10 cellular contexts compared by ENCODE assay signal in the genomic region with DNA sequence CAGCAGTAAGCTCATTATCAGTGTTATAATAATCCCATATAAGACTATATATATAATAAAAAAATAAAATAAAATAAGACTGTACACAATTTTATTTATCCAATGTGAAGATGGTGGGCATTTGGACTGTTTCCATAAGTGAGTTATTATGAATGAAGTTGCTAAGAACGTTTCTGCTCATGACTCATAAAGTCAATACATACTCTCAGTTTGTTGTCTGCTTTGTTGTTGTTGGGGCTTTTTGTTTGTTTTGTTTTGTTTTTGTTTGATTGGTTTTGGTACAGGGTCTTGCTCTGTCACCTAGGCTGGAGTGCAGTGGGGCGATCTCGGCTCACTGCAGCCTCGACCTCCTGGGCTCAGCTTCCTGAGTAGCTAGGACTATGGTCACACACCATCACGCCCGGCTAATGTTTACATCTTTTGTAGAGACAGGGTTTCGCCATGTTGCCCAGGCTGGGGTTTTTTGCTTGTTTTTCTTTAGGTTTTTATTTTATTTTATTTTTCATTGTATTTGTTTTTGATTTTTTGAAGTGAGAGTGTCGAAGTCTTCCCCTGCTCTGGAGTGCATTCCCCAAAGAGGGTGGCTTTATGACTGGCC. TPM values are rescaled to one million over a fixed set of nuclear protein-coding genes. Genes with fewer than 3 reads are reported as not detected.
DNase-seq lines count a peak whose midpoint lies in the region; ATAC-seq, FAIRE-seq and TF ChIP-seq lines count a peak whose summit lies in the region.
"Had no signal": no experiment of that assay in that cellular context is flagged by ENCODE, and none has a peak within 500 bp of the region (broad histone marks: within the 10 kb centered on the region; RNA-seq: fewer than 3 reads in every experiment).

No MANE protein-coding gene starts in this region.

- FAIRE-seq in HepG2 (lab: Jason Lieb, UNC) (peak; percentile 51), H54 (lab: Jason Lieb, UNC) (no peak)

- no TSS peak for BruUV-seq in HepG2 (replicated peaks; lab: Mats Ljungman, UMichigan)

- H3K27ac Mint-ChIP-seq in activated T-helper 2 cell treated with anti-CD3 and anti-CD28 coated beads, Interferon-gamma antibody, Interleukin-2, Interleukin-4, amounts not matched to agents 10 μg/mL and 5 μg/mL and 100 μg/mL, durations not matched to agents 14 hours and 24 hours and 36 hours, result peak overlapping the region; percentile 5

- peak overlapping the region; percentile 70 for H3K9ac ChIP-seq in HepG2 (ENCODE audit: insufficient read depth, low read depth, low read length)

- no peaks in the 10 kb centered on the region for H4K20me1 ChIP-seq in HepG2 (ENCODE audit: insufficient read depth, low read length)

- H3K4me2 ChIP-seq in HepG2 (ENCODE audit: low read depth, low read length), result peak overlapping the region; percentile 78

- H3K79me2 ChIP-seq in HepG2 (ENCODE audit: insufficient read depth, low read length), result no peaks in the 10 kb centered on the region

- intact Hi-C loops in HepG2 (cut with micrococcal nuclease; ENCODE audit: unreplicated experiment) (loop anchor here (1.0 kb wide), 1 partner anchor 20 kb away; no protein-coding TSS in a partner anchor), right lobe of liver (cut with DNase I) (no loop called here), heart right ventricle (cut with DNase I) (loop anchor here in 7 of 10 donors (5.0 to 10.0 kb wide), 5 partner anchors 58 to 402 kb away; partner anchors contain the start of genes TRIM52 (in 6 of the 7), MGAT1 (in 3 of the 7) and RACK1 (in 1 of the 7))
- intact Hi-C loops in activated T-helper 2 cell treated with anti-CD3 and anti-CD28 coated beads, Interferon-gamma antibody, Interleukin-2, Interleukin-4, amounts not matched to agents 10 μg/mL and 5 μg/mL and 100 μg/mL, durations not matched to agents 14 hours and 24 hours and 36 hours (cut with micrococcal nuclease), result loop anchor here (10.0 kb wide), 1 partner anchor 322 kb away; the partner anchor contains the start of gene ZFP62

- H3K4me3 ChIP-seq in HepG2 (replicated peaks in 1 of 3; ENCODE audit: insufficient read depth in 1 of 3, low read depth in 2 of 3, low read length in 3 of 3), result peak overlapping the region; percentile 74 to 93 (median 79)
- H3K4me3 ChIP-seq in right lobe of liver, result no peak overlapping the region
- H3K4me3 ChIP-seq in heart right ventricle, result peak overlapping the region in 3 of 10 donors; percentile 75 to 95 (median 83)

- WGBS in HepG2 (ENCODE audit: low lambda C conversion rate), result 2% methylated on average over 8 of the region's 8 CpGs
- 45% methylated on average over 8 of the region's 8 CpGs for WGBS in right lobe of liver (ENCODE audit: insufficient coverage, low coverage, low lambda C conversion rate, missing lambda C conversion rate)
- 49 to 59% methylated on average over 8 of the region's 8 CpGs for WGBS in heart right ventricle, 2 donors

- TF ChIP-seq CTCF in HepG2 (CRISPR knock-in tag; IDR thresholded peaks at IDR 0.05) (no peak), right lobe of liver (IDR thresholded peaks at IDR 0.05) (no peak), heart right ventricle (IDR thresholded peaks at IDR 0.05) (no peak)

- H3K27me3 ChIP-seq in HepG2 (ENCODE audit: control insufficient read depth in 1 of 2, insufficient read depth in 2 of 2, low read length in 2 of 2), result no peaks in the 10 kb centered on the region; a peak in 1 of 5 replicates
- no peaks in the 10 kb centered on the region for H3K27me3 ChIP-seq in right lobe of liver
- H3K27me3 ChIP-seq in heart right ventricle, result peaks cover 0 to 5% (median 0%) of the 10 kb centered on the region in 7 donors

- H2AFZ ChIP-seq in HepG2 (ENCODE audit: low read length), result no peak overlapping the region

- no peak for TF ChIP-seq RAD21 in HepG2 (CRISPR knock-in tag; IDR thresholded peaks at IDR 0.05)

- H3K36me3 ChIP-seq in HepG2 (replicated peaks in 1 of 2; ENCODE audit: control insufficient read depth in 1 of 2, insufficient read depth in 2 of 2, low read length in 2 of 2), result no peaks in the 10 kb centered on the region
- H3K36me3 ChIP-seq in right lobe of liver, result no peaks in the 10 kb centered on the region
- no peaks in the 10 kb centered on the region for H3K36me3 ChIP-seq in heart right ventricle

- H3K27ac ChIP-seq in HepG2 (ENCODE audit: extremely low read length, insufficient read depth, low read length) (peak overlapping the region; percentile 74), right lobe of liver (no peak overlapping the region), heart right ventricle (peak overlapping the region in 3 of 10 donors; percentile 59 to 81 (median 77))

- no peaks in the 10 kb centered on the region for H3K9me3 Mint-ChIP-seq in activated T-helper 2 cell treated with anti-CD3 and anti-CD28 coated beads, Interferon-gamma antibody, Interleukin-2, Interleukin-4, amounts not matched to agents 10 μg/mL and 5 μg/mL and 100 μg/mL, durations not matched to agents 14 hours and 24 hours and 36 hours

- in situ Hi-C loops in HepG2 (cut with HindIII; ENCODE audit: extremely low pct_ligation_motif_present, low pct_unique_long_range_greater_than_20kb), result loop anchor here (5.0 kb wide), 1 partner anchor 35 kb away; the partner anchor contains the start of gene TRIM41

- 0 out of 4 replicates have a peak, but pooled peaks of 1 of the 2 experiments have one; percentile 18 for TF ChIP-seq POLR2A in HepG2 (IDR thresholded peaks at IDR 0.05; ENCODE audit: insufficient read depth in 1 of 2, low read depth in 2 of 2, low read length in 2 of 2)
- TF ChIP-seq POLR2A in right lobe of liver (IDR thresholded peaks at IDR 0.05), result no peak
- TF ChIP-seq POLR2A in H54 (IDR thresholded peaks at IDR 0.05; ENCODE audit: low read depth, low read length), result no peak

- ATAC-seq in HepG2 (no peak), right lobe of liver (no peak), GM18907 (IDR thresholded peaks at IDR 0.05; ENCODE audit: unreplicated experiment) (no peak), heart right ventricle (no peak)
- ATAC-seq: activated CD4-positive, CD25-positive, alpha-beta regulatory T cell treated with anti-CD3 and anti-CD28 coated beads, Interleukin-2, amount 50 U/mL, for 24 hours had no signal

- H3K4me1 Mint-ChIP-seq in activated T-helper 2 cell treated with anti-CD3 and anti-CD28 coated beads, Interferon-gamma antibody, Interleukin-2, Interleukin-4, amounts not matched to agents 10 μg/mL and 5 μg/mL and 100 μg/mL, durations not matched to agents 14 hours and 24 hours and 36 hours (ENCODE audit: low read depth), result peaks cover 15% of the 10 kb centered on the region

- TF ChIP-seq EP300 in HepG2 (IDR thresholded peaks at IDR 0.05; ENCODE audit: low read depth in 2 of 2, low read length in 2 of 2) (no peak), HepG2 (CRISPR knock-in tag; IDR thresholded peaks at IDR 0.05; ENCODE audit: borderline replicate concordance) (no peak)

- H3K9me3 ChIP-seq in HepG2 (ENCODE audit: low read length) (no peaks in the 10 kb centered on the region), right lobe of liver (no peaks in the 10 kb centered on the region), heart right ventricle (no peaks in the 10 kb centered on the region)

- peaks cover 2% of the 10 kb centered on the region for H3K27me3 Mint-ChIP-seq in activated T-helper 2 cell treated with anti-CD3 and anti-CD28 coated beads, Interferon-gamma antibody, Interleukin-2, Interleukin-4, amounts not matched to agents 10 μg/mL and 5 μg/mL and 100 μg/mL, durations not matched to agents 14 hours and 24 hours and 36 hours (ENCODE audit: low read depth)

- H3K36me3 Mint-ChIP-seq in activated T-helper 2 cell treated with anti-CD3 and anti-CD28 coated beads, Interferon-gamma antibody, Interleukin-2, Interleukin-4, amounts not matched to agents 10 μg/mL and 5 μg/mL and 100 μg/mL, durations not matched to agents 14 hours and 24 hours and 36 hours (ENCODE audit: low read depth), result no peaks in the 10 kb centered on the region

- POLR2A ChIA-PET in HepG2 (lab: Yijun Ruan, JAX), result interaction anchor here (1.0 to 2.3 kb wide), 3 partner anchors 20 to 37 kb away, joined by 3 to 13 read pairs (median 3); no protein-coding TSS in a partner anchor

- no peak for DNase-seq in HepG2 (ENCODE audit: low spot score)
- DNase-seq in right lobe of liver, result no peak
- DNase-seq in activated T-helper 2 cell treated with anti-CD3 and anti-CD28 coated beads, Interferon-gamma antibody, Interleukin-2, Interleukin-4, amounts not matched to agents 10 μg/mL and 5 μg/mL and 100 μg/mL, durations not matched to agents 14 hours and 24 hours and 36 hours (ENCODE audit: low spot score), result no peak
- DNase-seq in kidney tubule cell (ENCODE audit: low spot score), result peak; percentile 26
- no peak for DNase-seq in H54 (ENCODE audit: insufficient read length, low spot score)
- DNase-seq in NOMO-1 treated with DMSO at 0.1 percent for 48 hours (lab: John Stamatoyannopoulos, UW; ENCODE audit: unreplicated experiment), result no peak
- no peak for DNase-seq in heart right ventricle
- DNase-seq: NCI-H1048 had no signal

- CTCF ChIA-PET in HepG2 (lab: Yijun Ruan, JAX; ENCODE audit: low intra/inter-chr PET ratio, low total read pairs), result no interaction called here

- H3K4me1 ChIP-seq in HepG2 (ENCODE audit: insufficient read depth, low read length) (peaks cover 27% of the 10 kb centered on the region), right lobe of liver (peaks cover 0 to 14% (median 0%) of the 10 kb centered on the region in 4 donors), heart right ventricle (peaks cover 0 to 52% (median 27%) of the 10 kb centered on the region in 9 donors)

- H3K4me3 Mint-ChIP-seq in activated T-helper 2 cell treated with anti-CD3 and anti-CD28 coated beads, Interferon-gamma antibody, Interleukin-2, Interleukin-4, amounts not matched to agents 10 μg/mL and 5 μg/mL and 100 μg/mL, durations not matched to agents 14 hours and 24 hours and 36 hours (ENCODE audit: low read depth), result no peak overlapping the region

RNA-seq across cellular contexts. Expression of gene TRIM7, which starts 18.0 kb away (rescaled TPM):
- not detected in 2 replicates for total RNA-seq in HepG2 (2016; rRNA removed; fragmentation: Illumina TruSeq; extraction: Trizol)
- total RNA-seq in HepG2 (2016; cell fraction: cytosol; rRNA removed; fragmentation: Illumina TruSeq; extraction: Trizol; ENCODE audit: low read depth), result not detected in 2 replicates
- total RNA-seq in HepG2 (2016; cell fraction: insoluble cytoplasmic fraction; rRNA removed; fragmentation: Illumina TruSeq; extraction: Trizol), result not detected in 2 replicates
- total RNA-seq in HepG2 (2016; cell fraction: membrane; rRNA removed; fragmentation: Illumina TruSeq; extraction: Trizol), result not detected in 2 replicates
- total RNA-seq in HepG2 (2016; cell fraction: nucleus; rRNA removed; fragmentation: Illumina TruSeq; extraction: Trizol), result not detected in 2 replicates
- 0.10 and 0.13 TPM in 2 replicates for polyA plus RNA-seq in HepG2 (2011; rRNA removed)
- 0.11 and 0.13 TPM in 2 replicates for polyA plus RNA-seq in HepG2 (2011; cell fraction: cytosol; rRNA removed)
- 0.16 and 0.29 TPM in 2 replicates for polyA plus RNA-seq in HepG2 (2011; cell fraction: nucleus; rRNA removed)
- 0.13 TPM in 1 of 2 replicates, not detected in the other for polyA plus RNA-seq in HepG2 (2012)
- not detected in 2 replicates for polyA plus RNA-seq in HepG2 (2016; cell fraction: cytosol; fragmentation: Illumina TruSeq; extraction: Trizol; ENCODE audit: low read depth)
- polyA plus RNA-seq in HepG2 (2016; cell fraction: insoluble cytoplasmic fraction; fragmentation: Illumina TruSeq; extraction: Trizol; ENCODE audit: low read depth), result not detected in 2 replicates
- polyA plus RNA-seq in HepG2 (2016; cell fraction: membrane; fragmentation: Illumina TruSeq; extraction: Trizol; ENCODE audit: low read depth), result 0.23 TPM in 1 of 2 replicates, not detected in the other
- polyA plus RNA-seq in HepG2 (2016; cell fraction: nucleus; fragmentation: Illumina TruSeq; extraction: Trizol; ENCODE audit: insufficient read depth, low read depth), result not detected in 2 replicates
- 10.8 TPM in 1 of 2 replicates, not detected in the other for polyA minus RNA-seq in HepG2 (2011; rRNA and poly(A)+ RNA removed; ENCODE audit: low replicate concordance)
- 0.88 TPM in 1 of 2 replicates, not detected in the other for polyA minus RNA-seq in HepG2 (2011; cell fraction: cytosol; rRNA and poly(A)+ RNA removed)
- 1.2 TPM in 1 of 2 replicates, not detected in the other for polyA minus RNA-seq in HepG2 (2011; cell fraction: nucleus; rRNA and poly(A)+ RNA removed)
- total RNA-seq in right lobe of liver, result 1 to 10 TPM in 1 of 6 experiments, under 1 TPM in 4, not detected in 1; 0.07 to 1.4 (median 0.26) TPM
- total RNA-seq in activated T-helper 2 cell treated with anti-CD3 and anti-CD28 coated beads, Interferon-gamma antibody, Interleukin-2, Interleukin-4, amounts not matched to agents 10 μg/mL and 5 μg/mL and 100 μg/mL, durations not matched to agents 14 hours and 24 hours and 36 hours, result 3.9 and 4.8 TPM in 2 replicates
- 1 to 10 TPM; 4.4 to 9.5 (median 6.0) TPM for total RNA-seq in heart right ventricle
- 10 to 100 TPM in 1 of 2 donors, 1 to 10 TPM in 1; 3.9 to 30.8 TPM for polyA plus RNA-seq in heart right ventricle

RNA-seq across cellular contexts. Expression of gene TRIM41, which starts 36.1 kb away (rescaled TPM):
- total RNA-seq in HepG2 (2016; rRNA removed; fragmentation: Illumina TruSeq; extraction: Trizol) (10.9 and 16.7 TPM in 2 replicates), right lobe of liver (10 to 100 TPM in 4 of 6 experiments, 1 to 10 TPM in 2; 7.3 to 20.6 (median 15.9) TPM), heart right ventricle (10 to 100 TPM; 17.3 to 28.2 (median 26.0) TPM)
- 3.4 and 3.6 TPM in 2 replicates for total RNA-seq in HepG2 (2016; cell fraction: cytosol; rRNA removed; fragmentation: Illumina TruSeq; extraction: Trizol; ENCODE audit: low read depth)
- total RNA-seq in HepG2 (2016; cell fraction: insoluble cytoplasmic fraction; rRNA removed; fragmentation: Illumina TruSeq; extraction: Trizol), result 12.4 and 16.7 TPM in 2 replicates
- 9.1 and 9.7 TPM in 2 replicates for total RNA-seq in HepG2 (2016; cell fraction: membrane; rRNA removed; fragmentation: Illumina TruSeq; extraction: Trizol)
- 11.4 and 13.1 TPM in 2 replicates for total RNA-seq in HepG2 (2016; cell fraction: nucleus; rRNA removed; fragmentation: Illumina TruSeq; extraction: Trizol)
- polyA plus RNA-seq in HepG2 (2011; rRNA removed) (10.2 and 10.9 TPM in 2 replicates), heart right ventricle (10 to 100 TPM; 12.1 to 20.5 TPM)
- 5.4 and 6.4 TPM in 2 replicates for polyA plus RNA-seq in HepG2 (2011; cell fraction: cytosol; rRNA removed)
- 66.0 and 81.3 TPM in 2 replicates for polyA plus RNA-seq in HepG2 (2011; cell fraction: nucleus; rRNA removed)
- 10.5 and 10.9 TPM in 2 replicates for polyA plus RNA-seq in HepG2 (2012)
- 2.6 and 3.0 TPM in 2 replicates for polyA plus RNA-seq in HepG2 (2016; cell fraction: cytosol; fragmentation: Illumina TruSeq; extraction: Trizol; ENCODE audit: low read depth)
- polyA plus RNA-seq in HepG2 (2016; cell fraction: insoluble cytoplasmic fraction; fragmentation: Illumina TruSeq; extraction: Trizol; ENCODE audit: low read depth), result 15.2 and 16.5 TPM in 2 replicates
- 7.8 and 8.3 TPM in 2 replicates for polyA plus RNA-seq in HepG2 (2016; cell fraction: membrane; fragmentation: Illumina TruSeq; extraction: Trizol; ENCODE audit: low read depth)
- 28.6 and 33.8 TPM in 2 replicates for polyA plus RNA-seq in HepG2 (2016; cell fraction: nucleus; fragmentation: Illumina TruSeq; extraction: Trizol; ENCODE audit: insufficient read depth, low read depth)
- polyA minus RNA-seq in HepG2 (2011; rRNA and poly(A)+ RNA removed; ENCODE audit: low replicate concordance), result 7.5 and 14.8 TPM in 2 replicates
- 3.3 and 3.7 TPM in 2 replicates for polyA minus RNA-seq in HepG2 (2011; cell fraction: cytosol; rRNA and poly(A)+ RNA removed)
- 17.4 and 18.8 TPM in 2 replicates for polyA minus RNA-seq in HepG2 (2011; cell fraction: nucleus; rRNA and poly(A)+ RNA removed)
- total RNA-seq in activated T-helper 2 cell treated with anti-CD3 and anti-CD28 coated beads, Interferon-gamma antibody, Interleukin-2, Interleukin-4, amounts not matched to agents 10 μg/mL and 5 μg/mL and 100 μg/mL, durations not matched to agents 14 hours and 24 hours and 36 hours, result 32.2 and 33.0 TPM in 2 replicates

RNA-seq across cellular contexts. Expression of gene OR2V2, which starts 39.6 kb away (rescaled TPM):
- total RNA-seq in HepG2 (2016; rRNA removed; fragmentation: Illumina TruSeq; extraction: Trizol) (not detected in 2 replicates), right lobe of liver (not detected), heart right ventricle (not detected)
- not detected in 2 replicates for total RNA-seq in HepG2 (2016; cell fraction: cytosol; rRNA removed; fragmentation: Illumina TruSeq; extraction: Trizol; ENCODE audit: low read depth)
- total RNA-seq in HepG2 (2016; cell fraction: insoluble cytoplasmic fraction; rRNA removed; fragmentation: Illumina TruSeq; extraction: Trizol), result not detected in 2 replicates
- not detected in 2 replicates for total RNA-seq in HepG2 (2016; cell fraction: membrane; rRNA removed; fragmentation: Illumina TruSeq; extraction: Trizol)
- not detected in 2 replicates for total RNA-seq in HepG2 (2016; cell fraction: nucleus; rRNA removed; fragmentation: Illumina TruSeq; extraction: Trizol)
- polyA plus RNA-seq in HepG2 (2011; rRNA removed) (not detected in 2 replicates), heart right ventricle (not detected)
- polyA plus RNA-seq in HepG2 (2011; cell fraction: cytosol; rRNA removed), result not detected in 2 replicates
- polyA plus RNA-seq in HepG2 (2011; cell fraction: nucleus; rRNA removed), result not detected in 2 replicates
- polyA plus RNA-seq in HepG2 (2012), result not detected in 2 replicates
- polyA plus RNA-seq in HepG2 (2016; cell fraction: cytosol; fragmentation: Illumina TruSeq; extraction: Trizol; ENCODE audit: low read depth), result not detected in 2 replicates
- polyA plus RNA-seq in HepG2 (2016; cell fraction: insoluble cytoplasmic fraction; fragmentation: Illumina TruSeq; extraction: Trizol; ENCODE audit: low read depth), result not detected in 2 replicates
- not detected in 2 replicates for polyA plus RNA-seq in HepG2 (2016; cell fraction: membrane; fragmentation: Illumina TruSeq; extraction: Trizol; ENCODE audit: low read depth)
- not detected in 2 replicates for polyA plus RNA-seq in HepG2 (2016; cell fraction: nucleus; fragmentation: Illumina TruSeq; extraction: Trizol; ENCODE audit: insufficient read depth, low read depth)
- polyA minus RNA-seq in HepG2 (2011; rRNA and poly(A)+ RNA removed; ENCODE audit: low replicate concordance), result not detected in 2 replicates
- polyA minus RNA-seq in HepG2 (2011; cell fraction: cytosol; rRNA and poly(A)+ RNA removed), result not detected in 2 replicates
- not detected in 2 replicates for polyA minus RNA-seq in HepG2 (2011; cell fraction: nucleus; rRNA and poly(A)+ RNA removed)
- total RNA-seq in activated T-helper 2 cell treated with anti-CD3 and anti-CD28 coated beads, Interferon-gamma antibody, Interleukin-2, Interleukin-4, amounts not matched to agents 10 μg/mL and 5 μg/mL and 100 μg/mL, durations not matched to agents 14 hours and 24 hours and 36 hours, result not detected in 2 replicates

RNA-seq across cellular contexts. Expression of gene OR2V1, which starts 56.0 kb away (rescaled TPM):
- total RNA-seq in HepG2 (2016; rRNA removed; fragmentation: Illumina TruSeq; extraction: Trizol) (not detected in 2 replicates), right lobe of liver (not detected), heart right ventricle (not detected)
- total RNA-seq in HepG2 (2016; cell fraction: cytosol; rRNA removed; fragmentation: Illumina TruSeq; extraction: Trizol; ENCODE audit: low read depth), result not detected in 2 replicates
- not detected in 2 replicates for total RNA-seq in HepG2 (2016; cell fraction: insoluble cytoplasmic fraction; rRNA removed; fragmentation: Illumina TruSeq; extraction: Trizol)
- not detected in 2 replicates for total RNA-seq in HepG2 (2016; cell fraction: membrane; rRNA removed; fragmentation: Illumina TruSeq; extraction: Trizol)
- not detected in 2 replicates for total RNA-seq in HepG2 (2016; cell fraction: nucleus; rRNA removed; fragmentation: Illumina TruSeq; extraction: Trizol)
- polyA plus RNA-seq in HepG2 (2011; rRNA removed) (not detected in 2 replicates), heart right ventricle (not detected)
- polyA plus RNA-seq in HepG2 (2011; cell fraction: cytosol; rRNA removed), result not detected in 2 replicates
- not detected in 2 replicates for polyA plus RNA-seq in HepG2 (2011; cell fraction: nucleus; rRNA removed)
- polyA plus RNA-seq in HepG2 (2012), result not detected in 2 replicates
- not detected in 2 replicates for polyA plus RNA-seq in HepG2 (2016; cell fraction: cytosol; fragmentation: Illumina TruSeq; extraction: Trizol; ENCODE audit: low read depth)
- not detected in 2 replicates for polyA plus RNA-seq in HepG2 (2016; cell fraction: insoluble cytoplasmic fraction; fragmentation: Illumina TruSeq; extraction: Trizol; ENCODE audit: low read depth)
- polyA plus RNA-seq in HepG2 (2016; cell fraction: membrane; fragmentation: Illumina TruSeq; extraction: Trizol; ENCODE audit: low read depth), result not detected in 2 replicates
- not detected in 2 replicates for polyA plus RNA-seq in HepG2 (2016; cell fraction: nucleus; fragmentation: Illumina TruSeq; extraction: Trizol; ENCODE audit: insufficient read depth, low read depth)
- polyA minus RNA-seq in HepG2 (2011; rRNA and poly(A)+ RNA removed; ENCODE audit: low replicate concordance), result not detected in 2 replicates
- not detected in 2 replicates for polyA minus RNA-seq in HepG2 (2011; cell fraction: cytosol; rRNA and poly(A)+ RNA removed)
- not detected in 2 replicates for polyA minus RNA-seq in HepG2 (2011; cell fraction: nucleus; rRNA and poly(A)+ RNA removed)
- total RNA-seq in activated T-helper 2 cell treated with anti-CD3 and anti-CD28 coated beads, Interferon-gamma antibody, Interleukin-2, Interleukin-4, amounts not matched to agents 10 μg/mL and 5 μg/mL and 100 μg/mL, durations not matched to agents 14 hours and 24 hours and 36 hours, result not detected in 2 replicates

RNA-seq across cellular contexts. Expression of gene RACK1, which starts 56.7 kb away (rescaled TPM):
- total RNA-seq in HepG2 (2016; rRNA removed; fragmentation: Illumina TruSeq; extraction: Trizol) (2,514 and 3,226 TPM in 2 replicates), right lobe of liver (1,000 to 10,000 TPM in 2 of 6 experiments, 100 to 1,000 TPM in 4; 470 to 1,156 (median 552) TPM), heart right ventricle (100 to 1,000 TPM; 581 to 916 (median 631) TPM)
- total RNA-seq in HepG2 (2016; cell fraction: cytosol; rRNA removed; fragmentation: Illumina TruSeq; extraction: Trizol; ENCODE audit: low read depth), result 4,063 and 4,402 TPM in 2 replicates
- 2,554 and 3,310 TPM in 2 replicates for total RNA-seq in HepG2 (2016; cell fraction: insoluble cytoplasmic fraction; rRNA removed; fragmentation: Illumina TruSeq; extraction: Trizol)
- total RNA-seq in HepG2 (2016; cell fraction: membrane; rRNA removed; fragmentation: Illumina TruSeq; extraction: Trizol), result 5,165 and 5,275 TPM in 2 replicates
- total RNA-seq in HepG2 (2016; cell fraction: nucleus; rRNA removed; fragmentation: Illumina TruSeq; extraction: Trizol), result 943 and 1,018 TPM in 2 replicates
- polyA plus RNA-seq in HepG2 (2011; rRNA removed) (6,141 and 6,693 TPM in 2 replicates), heart right ventricle (1,000 to 10,000 TPM; 1,025 to 2,221 TPM)
- 6,517 and 7,296 TPM in 2 replicates for polyA plus RNA-seq in HepG2 (2011; cell fraction: cytosol; rRNA removed)
- polyA plus RNA-seq in HepG2 (2011; cell fraction: nucleus; rRNA removed), result 2,166 and 2,467 TPM in 2 replicates
- 4,104 and 4,114 TPM in 2 replicates for polyA plus RNA-seq in HepG2 (2012)
- polyA plus RNA-seq in HepG2 (2016; cell fraction: cytosol; fragmentation: Illumina TruSeq; extraction: Trizol; ENCODE audit: low read depth), result 3,699 and 3,997 TPM in 2 replicates
- 3,545 and 3,580 TPM in 2 replicates for polyA plus RNA-seq in HepG2 (2016; cell fraction: insoluble cytoplasmic fraction; fragmentation: Illumina TruSeq; extraction: Trizol; ENCODE audit: low read depth)
- polyA plus RNA-seq in HepG2 (2016; cell fraction: membrane; fragmentation: Illumina TruSeq; extraction: Trizol; ENCODE audit: low read depth), result 4,862 and 5,343 TPM in 2 replicates
- polyA plus RNA-seq in HepG2 (2016; cell fraction: nucleus; fragmentation: Illumina TruSeq; extraction: Trizol; ENCODE audit: insufficient read depth, low read depth), result 1,515 and 1,598 TPM in 2 replicates
- 10,364 and 11,951 TPM in 2 replicates for polyA minus RNA-seq in HepG2 (2011; rRNA and poly(A)+ RNA removed; ENCODE audit: low replicate concordance)
- 2,548 and 2,636 TPM in 2 replicates for polyA minus RNA-seq in HepG2 (2011; cell fraction: cytosol; rRNA and poly(A)+ RNA removed)
- 1,064 and 1,481 TPM in 2 replicates for polyA minus RNA-seq in HepG2 (2011; cell fraction: nucleus; rRNA and poly(A)+ RNA removed)
- total RNA-seq in activated T-helper 2 cell treated with anti-CD3 and anti-CD28 coated beads, Interferon-gamma antibody, Interleukin-2, Interleukin-4, amounts not matched to agents 10 μg/mL and 5 μg/mL and 100 μg/mL, durations not matched to agents 14 hours and 24 hours and 36 hours, result 2,110 and 2,123 TPM in 2 replicates

Comparison
In these comparisons a context has a peak if more than half of its experiments do, and no peak if none do; other contexts are left out.
1. H3K4me3 ChIP-seq: peak in HepG2 (3 of 3); none in right lobe of liver (0 of 3).
2. intact Hi-C loops: an anchor here in HepG2 (1.0 kb wide), activated T-helper 2 cell treated with anti-CD3 and anti-CD28 coated beads, Interferon-gamma antibody, Interleukin-2, Interleukin-4, amounts not matched to agents 10 μg/mL and 5 μg/mL and 100 μg/mL, durations not matched to agents 14 hours and 24 hours and 36 hours (10.0 kb wide) and heart right ventricle (5.0 to 10.0 kb wide); none called in right lobe of liver.